In the genomic region with DNA sequence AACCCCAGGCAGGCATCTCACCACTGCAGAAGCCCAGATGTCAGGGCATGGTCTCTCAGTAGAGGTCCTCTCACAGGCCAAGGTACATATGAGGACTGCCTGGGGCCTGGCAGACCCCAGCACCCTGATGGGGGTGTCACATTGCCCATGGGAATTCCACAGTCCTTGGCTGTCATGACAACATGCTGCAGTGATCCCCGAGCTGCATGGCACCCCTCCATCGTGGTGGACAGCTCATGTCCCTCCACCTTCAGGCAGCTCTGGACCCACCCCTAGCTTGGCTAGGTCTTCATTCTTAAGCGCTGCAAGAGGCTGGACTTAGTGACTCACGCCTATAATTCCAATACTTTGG, we compare ENCODE assay signal across 19 cellular contexts.
A peak's percentile ranks its signal among the peaks of the same experiment; 100 is the strongest.
DNase-seq lines count a peak whose midpoint lies in the region; ATAC-seq and TF ChIP-seq lines count a peak whose summit lies in the region.
"Had no signal": no experiment of that assay in that cellular context is flagged by ENCODE, and none has a peak within 500 bp of the region (broad histone marks: within the 10 kb centered on the region; RNA-seq: fewer than 3 reads in every experiment).

No MANE protein-coding gene starts in this region.

- H3K27ac ChIP-seq in dorsolateral prefrontal cortex (peak overlapping the region in 57 of 59 donors; percentile 8 to 99 (median 95)), tibial artery (no peak overlapping the region)
- H3K27ac ChIP-seq: PC-9 had no signal

- H3K9me3 Mint-ChIP-seq in neural crest cell (no peaks in the 10 kb centered on the region), natural killer cell (no peaks in the 10 kb centered on the region)
- H3K9me3 Mint-ChIP-seq: CD8-positive, alpha-beta T cell; HFFc6 had no signal

- no peak for TF ChIP-seq CTCF in dorsolateral prefrontal cortex (IDR thresholded peaks at IDR 0.05 in 54 of 56, conservative IDR thresholded peaks at IDR 0.05 in 2 of 56; ENCODE audit: low read depth in 1 of 56, partially characterized antibody in 56 of 56)
- no peak for TF ChIP-seq CTCF in neural crest cell (conservative IDR thresholded peaks at IDR 0.05)
- no peak for TF ChIP-seq CTCF in tibial artery (IDR thresholded peaks at IDR 0.05)
- no peak for TF ChIP-seq CTCF in natural killer cell (IDR thresholded peaks at IDR 0.05)

- H3K27ac Mint-ChIP-seq in neural crest cell (ENCODE audit: unreplicated experiment) (peak overlapping the region; percentile 59), natural killer cell (no peak overlapping the region)
- H3K27ac Mint-ChIP-seq: CD8-positive, alpha-beta T cell; HFFc6 had no signal

- peaks cover 0 to 50% (median 47%) of the 10 kb centered on the region in 4 donors for H3K4me1 ChIP-seq in tibial artery

- CTCF ChIA-PET in HEK293T (lab: Yijun Ruan, JAX), result interaction anchor here (0.6 kb wide), 1 partner anchor 313 kb away, joined by 3 read pairs; no protein-coding TSS in a partner anchor

- peaks cover 2% of the 10 kb centered on the region for H3K36me3 Mint-ChIP-seq in neural crest cell (ENCODE audit: low read depth)
- H3K36me3 Mint-ChIP-seq in natural killer cell, result no peaks in the 10 kb centered on the region

- peaks cover 52% of the 10 kb centered on the region for H3K4me1 Mint-ChIP-seq in neural crest cell
- peaks cover 21 to 35% of the 10 kb centered on the region in 2 donors for H3K4me1 Mint-ChIP-seq in natural killer cell

- POLR2A ChIA-PET in HEK293T (lab: Yijun Ruan, JAX), result no interaction called here

- peak; percentile 47 for DNase-seq in activated effector memory CD4-positive, alpha-beta T cell treated with anti-CD3 and anti-CD28 coated beads, Interleukin-2, amount 50 U/mL, for 16 hours
- no peak for DNase-seq in activated effector memory CD4-positive, alpha-beta T cell treated with Interleukin-2 at 50 U/mL for 16 hours
- no peak for DNase-seq in dorsolateral prefrontal cortex
- DNase-seq in neural crest cell (ENCODE audit: low read depth, low spot score), result no peak
- peak; percentile 10 to 48 for DNase-seq in tibial artery
- DNase-seq in HEK293T (ENCODE audit: extremely low spot score), result no peak
- no peak for DNase-seq in natural killer cell
- no peak for DNase-seq in activated naive CD4-positive, alpha-beta T cell treated with Interleukin-2 at 50 U/mL for 16 hours
- DNase-seq: 8988T; CD8-positive, alpha-beta T cell; GOT3; HFFc6; KBM-7; MV-4-11; NCI-H1417 treated with DMSO at 0.1 percent for 48 hours; NCI-H2081; NCI-H510A treated with DMSO at 0.1 percent for 48 hours; PC-9 had no signal

- H3K9me3 ChIP-seq in tibial artery, result no peaks in the 10 kb centered on the region
- H3K9me3 ChIP-seq: BE2C had no signal

- intact Hi-C loops in dorsolateral prefrontal cortex (cut with DNase I), result no loop called here
- intact Hi-C loops in tibial artery (cut with DNase I; ENCODE audit: low total_unique reads), result no loop called here
- intact Hi-C loops in natural killer cell (cut with micrococcal nuclease), result no loop called here

- H3K4me3 ChIP-seq in dorsolateral prefrontal cortex, result no peak overlapping the region
- H3K4me3 ChIP-seq in tibial artery, result no peak overlapping the region
- H3K4me3 ChIP-seq: PC-9 had no signal

- H3K27me3 Mint-ChIP-seq in neural crest cell (ENCODE audit: low read depth), result peaks cover 12% of the 10 kb centered on the region
- H3K27me3 Mint-ChIP-seq in natural killer cell (ENCODE audit: low read depth in 2 of 2), result peaks cover 0 to 3% of the 10 kb centered on the region in 2 donors

- no peak for ATAC-seq in natural killer cell
- ATAC-seq: CD8-positive, alpha-beta T cell had no signal

- H3K27me3 ChIP-seq in dorsolateral prefrontal cortex (no peaks in the 10 kb centered on the region), tibial artery (no peaks in the 10 kb centered on the region)
- H3K27me3 ChIP-seq: BE2C had no signal

- H3K4me3 Mint-ChIP-seq in neural crest cell (peak overlapping the region; percentile 31), natural killer cell (no peak overlapping the region)
- H3K4me3 Mint-ChIP-seq: CD8-positive, alpha-beta T cell; HFFc6 had no signal

- peaks cover 12 to 35% (median 21%) of the 10 kb centered on the region in 3 donors for H3K36me3 ChIP-seq in tibial artery
- H3K36me3 ChIP-seq: BE2C had no signal

TF ChIP-seq in HEK293T, 16 proteins besides CTCF, POLR2A, EP300 and RAD21:
- TF ChIP-seq FOXA1 (IDR thresholded peaks at IDR 0.05) (no peak), TARDBP (IDR thresholded peaks at IDR 0.05) (no peak), SUZ12 (IDR thresholded peaks at IDR 0.05) (no peak), LEF1 (IDR thresholded peaks at IDR 0.05; ENCODE audit: borderline replicate concordance) (no peak), FOXK2 (IDR thresholded peaks at IDR 0.05) (no peak), NFRKB (IDR thresholded peaks at IDR 0.05) (no peak), SP1 (IDR thresholded peaks at IDR 0.05) (no peak), ZNF384 (IDR thresholded peaks at IDR 0.05) (no peak), CTBP1 (IDR thresholded peaks at IDR 0.05; ENCODE audit: borderline replicate concordance) (no peak)

Comparison
In these comparisons a context has a peak if more than half of its experiments do, and no peak if none do; other contexts are left out.
1. DNase-seq: peak in activated effector memory CD4-positive, alpha-beta T cell treated with anti-CD3 and anti-CD28 coated beads, Interleukin-2, amount 50 U/mL, for 16 hours (single experiment) and tibial artery (2 of 2); none in activated effector memory CD4-positive, alpha-beta T cell treated with Interleukin-2 at 50 U/mL for 16 hours (single experiment), dorsolateral prefrontal cortex (0 of 10), neural crest cell (single experiment), HEK293T (single experiment), natural killer cell (single experiment) and activated naive CD4-positive, alpha-beta T cell treated with Interleukin-2 at 50 U/mL for 16 hours (single experiment).
2. H3K27ac ChIP-seq: peak in dorsolateral prefrontal cortex (57 of 59); none in tibial artery (0 of 2).